ENCODE assay signal across 14 cellular contexts in genomic region chr2:164606557-164606956, GRCh38. TPM values are rescaled to one million over a fixed set of nuclear protein-coding genes. Genes with fewer than 3 reads are reported as not detected.
DNase-seq lines count a peak whose midpoint lies in the region; ATAC-seq and TF ChIP-seq lines count a peak whose summit lies in the region.
"Had no signal": no experiment of that assay in that cellular context is flagged by ENCODE, and none has a peak within 500 bp of the region (broad histone marks: within the 10 kb centered on the region; RNA-seq: fewer than 3 reads in every experiment).

No MANE protein-coding gene starts in this region.

- H3K23ac ChIP-seq in mesendoderm (ENCODE audit: low read length), result no peak overlapping the region

- no peaks in the 10 kb centered on the region for H3K79me2 ChIP-seq in mesendoderm (ENCODE audit: control insufficient read depth, insufficient read depth, low read length)

- peak overlapping the region; percentile 46 for H3K27ac Mint-ChIP-seq in chondrocyte (ENCODE audit: unreplicated experiment)
- H3K27ac Mint-ChIP-seq: activated naive CD4-positive, alpha-beta T cell treated with anti-CD3 and anti-CD28 coated beads for 36 hours had no signal

- DNase-seq in Right ventricle myocardium inferior (ENCODE audit: missing footprints) (no peak), right atrium auricular region (ENCODE audit: low spot score) (no peak), chondrocyte (ENCODE audit: low spot score) (no peak), mesendoderm (peak; percentile 37)
- no peak for DNase-seq in activated CD4-positive, CD25-positive, alpha-beta regulatory T cell treated with anti-CD3 and anti-CD28 coated beads, Interleukin-2, amount 50 U/mL, for 72 hours
- DNase-seq in stimulated activated CD4-positive, alpha-beta T cell treated with anti-CD3 and anti-CD28 coated beads, Interleukin-4, amount 100 ng/mL, for 24 hours, result no peak
- DNase-seq in central memory CD4-positive, alpha-beta T cell, result no peak
- DNase-seq in stimulated activated CD4-positive, alpha-beta T cell treated with anti-CD3 and anti-CD28 coated beads, Interleukin-4, amount 100 ng/mL, for 1 hour, result no peak
- DNase-seq: 8988T; activated naive CD4-positive, alpha-beta T cell treated with anti-CD3 and anti-CD28 coated beads for 36 hours; esophagus squamous epithelium; NCI-H1694; NCI-H748 treated with DMSO at 0.1 percent for 48 hours; SHP77 had no signal

- no peaks in the 10 kb centered on the region for H3K9me3 Mint-ChIP-seq in chondrocyte (ENCODE audit: low read depth)

- TF ChIP-seq CTCF in right atrium auricular region (IDR thresholded peaks at IDR 0.05) (no peak), chondrocyte (IDR thresholded peaks at IDR 0.05) (no peak)

- H3K36me3 ChIP-seq in right atrium auricular region (no peaks in the 10 kb centered on the region), mesendoderm (ENCODE audit: control insufficient read depth, insufficient read depth, low read length) (no peaks in the 10 kb centered on the region)
- H3K36me3 ChIP-seq: esophagus squamous epithelium had no signal

- no peaks in the 10 kb centered on the region for H3K79me1 ChIP-seq in mesendoderm (ENCODE audit: low read length)

- peak; percentile 83 for ATAC-seq in Right ventricle myocardium inferior

- no peak overlapping the region for H3K56ac ChIP-seq in mesendoderm (ENCODE audit: low read length)

- no peak overlapping the region for H3K18ac ChIP-seq in mesendoderm (ENCODE audit: low read length)

- no peak overlapping the region for H3K4ac ChIP-seq in mesendoderm (ENCODE audit: low read depth, low read length)

- no peak overlapping the region for H3K4me3 Mint-ChIP-seq in chondrocyte (ENCODE audit: unreplicated experiment)
- H3K4me3 Mint-ChIP-seq: activated naive CD4-positive, alpha-beta T cell treated with anti-CD3 and anti-CD28 coated beads for 36 hours had no signal

- no peak overlapping the region for H3K9ac ChIP-seq in mesendoderm (ENCODE audit: low read length)

- H4K5ac ChIP-seq in mesendoderm (ENCODE audit: low read length), result no peak overlapping the region

- no CpG with 5 or more reads among the region's 2 CpGs for WGBS in mesendoderm (ENCODE audit: extremely low coverage, insufficient coverage, low lambda C conversion rate)

- H4K8ac ChIP-seq in mesendoderm (ENCODE audit: low read depth, low read length), result no peak overlapping the region

- peak overlapping the region in 1 of 2 donors; percentile 32 for H3K27ac ChIP-seq in right atrium auricular region
- H3K27ac ChIP-seq in mesendoderm (ENCODE audit: low read depth, low read length), result no peak overlapping the region
- H3K27ac ChIP-seq: esophagus squamous epithelium had no signal

- intact Hi-C loops in Right ventricle myocardium inferior (cut with DNase I), result no loop called here

- H3K4me3 ChIP-seq in right atrium auricular region (no peak overlapping the region), mesendoderm (ENCODE audit: low read length) (no peak overlapping the region)
- H3K4me3 ChIP-seq: esophagus squamous epithelium had no signal

- H2BK15ac ChIP-seq in mesendoderm (replicated peaks; ENCODE audit: low read depth), result no peak overlapping the region

- H3K27me3 ChIP-seq in right atrium auricular region (no peaks in the 10 kb centered on the region), mesendoderm (ENCODE audit: insufficient read depth, low read length, poor library complexity) (no peaks in the 10 kb centered on the region)
- H3K27me3 ChIP-seq: esophagus squamous epithelium had no signal

- no peaks in the 10 kb centered on the region for H3K36me3 Mint-ChIP-seq in chondrocyte (ENCODE audit: low read depth)

- no peaks in the 10 kb centered on the region for H3K27me3 Mint-ChIP-seq in chondrocyte (ENCODE audit: low read depth)

- H2AK5ac ChIP-seq in mesendoderm (ENCODE audit: low read length), result no peak overlapping the region

- H3K4me1 ChIP-seq in right atrium auricular region (peaks cover 0 to 7% of the 10 kb centered on the region in 2 donors), mesendoderm (ENCODE audit: control insufficient read depth, low read depth, low read length) (no peaks in the 10 kb centered on the region)
- H3K4me1 ChIP-seq: esophagus squamous epithelium had no signal

- H3K4me2 ChIP-seq in mesendoderm (ENCODE audit: low read length), result no peak overlapping the region

- H2BK5ac ChIP-seq in mesendoderm (ENCODE audit: low read length), result no peak overlapping the region

- no peaks in the 10 kb centered on the region for H3K9me3 ChIP-seq in right atrium auricular region
- H3K9me3 ChIP-seq: esophagus squamous epithelium had no signal

- peaks cover 24% of the 10 kb centered on the region for H3K4me1 Mint-ChIP-seq in chondrocyte (ENCODE audit: low read depth)

- no peak overlapping the region for H2BK120ac ChIP-seq in mesendoderm (ENCODE audit: low read depth, low read length)

RNA-seq across cellular contexts. Expression of gene GRB14, which starts 14.7 kb away (rescaled TPM):
- total RNA-seq in Right ventricle myocardium inferior, result 22.1 TPM
- 10 to 100 TPM in 1 of 2 donors, 1 to 10 TPM in 1; 4.4 to 15.5 TPM for total RNA-seq in right atrium auricular region
- total RNA-seq in chondrocyte, result 1.1 to 2.4 TPM (median 1.2 TPM) in 3 replicates
- polyA plus RNA-seq in mesendoderm (2013, experiment 1 of 2), result 31.1 TPM
- polyA plus RNA-seq in mesendoderm (2013, experiment 2 of 2), result 30.3 TPM
- total RNA-seq: activated naive CD4-positive, alpha-beta T cell treated with anti-CD3 and anti-CD28 coated beads for 36 hours had no signal
